ENCODE assay signal across 8 cellular contexts in the genomic region with DNA sequence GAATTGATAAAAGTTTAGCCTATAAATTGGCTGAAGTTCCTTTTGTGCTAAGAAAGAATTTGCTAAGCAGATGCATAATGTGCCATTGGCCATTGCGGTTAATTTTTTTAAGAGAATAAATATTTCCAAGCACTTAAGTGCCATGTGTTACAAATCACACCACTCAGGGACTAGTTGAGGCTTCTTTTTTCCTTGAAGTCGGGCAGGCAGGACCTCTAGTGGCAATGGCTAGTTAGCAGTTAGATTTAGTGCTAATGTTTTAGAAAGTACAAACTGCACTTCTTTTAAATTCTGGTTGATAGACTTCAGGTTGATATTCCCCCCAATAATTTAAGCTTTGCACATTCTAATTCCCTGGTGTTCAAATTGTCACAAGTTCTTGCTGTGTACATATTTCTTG.
A peak's percentile ranks its signal among the peaks of the same experiment; 100 is the strongest.
DNase-seq lines count a peak whose midpoint lies in the region; FAIRE-seq and TF ChIP-seq lines count a peak whose summit lies in the region.

No MANE protein-coding gene starts in this region.

- FAIRE-seq in endothelial cell of umbilical vein (lab: Jason Lieb, UNC) = no peak

- CTCF ChIA-PET in endothelial cell of umbilical vein (lab: Charles Lee) = interaction anchor here (1.1 to 3.5 kb wide), 3 partner anchors 14 to 240 kb away, joined by 4 to 21 read pairs (median 5); no protein-coding TSS in a partner anchor

- no peak overlapping the region for H3K27ac ChIP-seq in endothelial cell of umbilical vein (ENCODE audit: insufficient read depth, low read depth, low read length)

- BruUV-seq in endothelial cell of umbilical vein (replicated peaks; lab: Mats Ljungman, UMichigan) = no TSS peak

- dilution Hi-C loops in endothelial cell of umbilical vein (cut with MboI; ENCODE audit: extremely low pct_ligation_motif_present, low sequenced_read_pairs) = no loop called here

- H3K36me3 ChIP-seq in endothelial cell of umbilical vein (ENCODE audit: control insufficient read depth in 2 of 2, extremely low read depth in 1 of 2, insufficient read depth in 2 of 2, low read length in 2 of 2) = no peaks in the 10 kb centered on the region

- H3K4me2 ChIP-seq in endothelial cell of umbilical vein (ENCODE audit: insufficient read depth, low read length) = no peak overlapping the region

- no peaks in the 10 kb centered on the region for H4K20me1 ChIP-seq in endothelial cell of umbilical vein (replicated peaks; ENCODE audit: control insufficient read depth, extremely low read depth, insufficient read depth, low read length)

- H3K9me1 ChIP-seq in endothelial cell of umbilical vein (replicated peaks; ENCODE audit: control insufficient read depth, extremely low read depth, insufficient read depth, low read length) = no peaks in the 10 kb centered on the region

- intact Hi-C loops in endothelial cell of umbilical vein (cut with micrococcal nuclease) = loop anchor here (1.0 to 2.0 kb wide), 2 partner anchors 213 to 240 kb away; no protein-coding TSS in a partner anchor

- H3K9ac ChIP-seq in endothelial cell of umbilical vein (replicated peaks; ENCODE audit: extremely low read depth, insufficient read depth, low read length) = no peak overlapping the region

- H3K27me3 ChIP-seq in endothelial cell of umbilical vein (ENCODE audit: control insufficient read depth in 2 of 2, insufficient read depth in 2 of 2, low read length in 2 of 2) = no peaks in the 10 kb centered on the region

- DNase-seq in DMS153 treated with DMSO at 0.1 percent for 48 hours (lab: John Stamatoyannopoulos, UW; ENCODE audit: unreplicated experiment) (peak; percentile 30), DMS153 (lab: John Stamatoyannopoulos, UW) (no peak), NCI-H748 (lab: John Stamatoyannopoulos, UW; ENCODE audit: unreplicated experiment) (peak; percentile 34), endothelial cell of umbilical vein (ENCODE audit: low read depth, low spot score) (peak; percentile 36), pons (ENCODE audit: low spot score) (peak; percentile 83), DMS79 (lab: John Stamatoyannopoulos, UW) (no peak), ureter (ENCODE audit: low spot score) (no peak)
- DNase-seq in activated T-cell treated with anti-CD3 and anti-CD28 coated beads, Interleukin-2, amount 50 U/mL, for 48 hours = no peak

- no peaks in the 10 kb centered on the region for H3K4me1 ChIP-seq in endothelial cell of umbilical vein (ENCODE audit: control insufficient read depth, extremely low read depth, insufficient read depth, low read length)

- H2AFZ ChIP-seq in endothelial cell of umbilical vein (ENCODE audit: low read depth, low read length) = no peak overlapping the region

- no peaks in the 10 kb centered on the region for H3K79me2 ChIP-seq in endothelial cell of umbilical vein (ENCODE audit: control insufficient read depth, insufficient read depth, low read length)

- TF ChIP-seq POLR2A in endothelial cell of umbilical vein (IDR thresholded peaks at IDR 0.05; ENCODE audit: low read depth, low read length) = no peak

- peak; percentile 23 to 34 for TF ChIP-seq CTCF in endothelial cell of umbilical vein (IDR thresholded peaks at IDR 0.05; ENCODE audit: extremely low read depth in 1 of 2, insufficient read depth in 1 of 2, low read depth in 1 of 2, low read length in 2 of 2)

- H3K4me3 ChIP-seq in endothelial cell of umbilical vein (replicated peaks in 1 of 3; ENCODE audit: insufficient read depth in 1 of 3, low read depth in 1 of 3, low read length in 3 of 3) = no peak overlapping the region

- POLR2A ChIA-PET in endothelial cell of umbilical vein (lab: Charles Lee) = no interaction called here

- no peaks in the 10 kb centered on the region for H3K9me3 ChIP-seq in endothelial cell of umbilical vein (replicated peaks; ENCODE audit: control insufficient read depth, insufficient read depth, low read length)

TF ChIP-seq in endothelial cell of umbilical vein, 7 proteins besides CTCF, POLR2A, EP300 and RAD21:
- TF ChIP-seq GATA2 (IDR thresholded peaks at IDR 0.05; ENCODE audit: insufficient read depth, insufficient read length, low read depth, low read length) (no peak), POLR2AphosphoS5 (IDR thresholded peaks at IDR 0.05; ENCODE audit: insufficient read depth, low read depth, low read length) (no peak), MYC (IDR thresholded peaks at IDR 0.05; ENCODE audit: low read depth, low read length) (no peak), EZH2 (IDR thresholded peaks at IDR 0.05; ENCODE audit: borderline replicate concordance, low read depth, low read length, severe bottlenecking) (no peak), JUN (IDR thresholded peaks at IDR 0.05; ENCODE audit: borderline replicate concordance, insufficient read depth, insufficient read length, low read depth) (no peak), MAX (IDR thresholded peaks at IDR 0.05; ENCODE audit: insufficient read depth, insufficient read length) (no peak), FOS (IDR thresholded peaks at IDR 0.05; ENCODE audit: borderline replicate concordance, insufficient read depth, low read length) (no peak)

Comparison
In these comparisons a context has a peak if more than half of its experiments do, and no peak if none do; other contexts are left out.
1. DNase-seq: peak in DMS153 treated with DMSO at 0.1 percent for 48 hours (single experiment), NCI-H748 (single experiment), endothelial cell of umbilical vein (single experiment) and pons (single experiment); none in DMS153 (single experiment), activated T-cell treated with anti-CD3 and anti-CD28 coated beads, Interleukin-2, amount 50 U/mL, for 48 hours (0 of 2), DMS79 (single experiment) and ureter (single experiment).